Comparison of ENCODE assay signal across 8 cellular contexts in genomic region chr1:149927535-149928387, GRCh38. TPM values are rescaled to one million over a fixed set of nuclear protein-coding genes. Genes with fewer than 3 reads are reported as not detected.
DNase-seq lines count a peak whose midpoint lies in the region; ATAC-seq and TF ChIP-seq lines count a peak whose summit lies in the region.

Gene SF3B4, minus strand, starts transcription at chr1:149927803. Its CDS starts 44 bp downstream, at chr1:149927759.

- peak within 1 kb of the TSS; percentile 70 to 92 for H3K9ac ChIP-seq in colonic mucosa (ENCODE audit: low read depth in 2 of 2, low read length in 2 of 2)

- H3K9me3 Mint-ChIP-seq in activated CD4-positive, alpha-beta T cell treated with anti-CD3 and anti-CD28 coated beads, Interleukin-2, amount 10 ng/mL, durations not matched to agents 24 days and 14 days = peaks cover 6% of the 10 kb centered on the region

- H3K9me3 ChIP-seq in colonic mucosa = no peaks in the 10 kb centered on the region

- DNase-seq in C1 segment of cervical spinal cord (lab: John Stamatoyannopoulos, UW) (peak; percentile 37 to 95 (median 92)), NCI-H526 treated with DMSO at 0.1 percent for 48 hours (lab: John Stamatoyannopoulos, UW) (peak; percentile 99), colonic mucosa (peak; percentile 97), left colon (peak; percentile 95 to 98)
- peak; percentile 99 for DNase-seq in activated CD4-positive, alpha-beta T cell treated with anti-CD3 and anti-CD28 coated beads, Interleukin-2, amount 10 ng/mL, durations not matched to agents 24 days and 14 days
- DNase-seq in stimulated activated CD4-positive, alpha-beta T cell treated with anti-CD3 and anti-CD28 coated beads, Interleukin-1b, Interleukin-23, amount 100 ng/mL, for 4 hours (ENCODE audit: low read depth in 2 of 2) = peak; percentile 91 to 93

- H3K4me1 ChIP-seq in colonic mucosa = peaks cover 4% of the 10 kb centered on the region

- H3K27ac Mint-ChIP-seq in activated CD4-positive, alpha-beta T cell treated with anti-CD3 and anti-CD28 coated beads, Interleukin-2, amount 10 ng/mL, durations not matched to agents 24 days and 14 days = peak within 1 kb of the TSS; percentile 94

- H3K36me3 Mint-ChIP-seq in activated CD4-positive, alpha-beta T cell treated with anti-CD3 and anti-CD28 coated beads, Interleukin-2, amount 10 ng/mL, durations not matched to agents 24 days and 14 days (ENCODE audit: low read depth) = peaks cover 51% of the 10 kb centered on the region

- peak; percentile 96 for ATAC-seq in GM19351 (IDR thresholded peaks at IDR 0.05; ENCODE audit: unreplicated experiment)
- ATAC-seq in HG03520 (IDR thresholded peaks at IDR 0.05; ENCODE audit: unreplicated experiment) = peak; percentile 84
- peak; percentile 84 for ATAC-seq in left colon

- H3K4me3 ChIP-seq in colonic mucosa = peak within 1 kb of the TSS; percentile 96

- peak within 1 kb of the TSS; percentile 97 for H3K4me3 Mint-ChIP-seq in activated CD4-positive, alpha-beta T cell treated with anti-CD3 and anti-CD28 coated beads, Interleukin-2, amount 10 ng/mL, durations not matched to agents 24 days and 14 days

- no peaks in the 10 kb centered on the region for H3K27me3 ChIP-seq in colonic mucosa

- no peak for TF ChIP-seq CTCF in colonic mucosa (IDR thresholded peaks at IDR 0.05)

- H3K36me3 ChIP-seq in colonic mucosa = peaks cover 22% of the 10 kb centered on the region

- peak within 1 kb of the TSS; percentile 98 for H3K27ac ChIP-seq in colonic mucosa

- no peaks in the 10 kb centered on the region for H3K27me3 Mint-ChIP-seq in activated CD4-positive, alpha-beta T cell treated with anti-CD3 and anti-CD28 coated beads, Interleukin-2, amount 10 ng/mL, durations not matched to agents 24 days and 14 days

- intact Hi-C loops in activated CD4-positive, alpha-beta T cell treated with anti-CD3 and anti-CD28 coated beads, Interleukin-2, amount 10 ng/mL, durations not matched to agents 24 days and 14 days (cut with micrococcal nuclease) = loop anchor here (1.0 kb wide), 3 partner anchors 12 to 39 kb away; partner anchors contain the start of gene BOLA1
- intact Hi-C loops in colonic mucosa (cut with DNase I) = loop anchor here (2.0 kb wide), 1 partner anchor 37 kb away; no protein-coding TSS in a partner anchor
- intact Hi-C loops in left colon (cut with DNase I, micrococcal nuclease) = no loop called here

- peaks cover 62% of the 10 kb centered on the region for H3K4me1 Mint-ChIP-seq in activated CD4-positive, alpha-beta T cell treated with anti-CD3 and anti-CD28 coated beads, Interleukin-2, amount 10 ng/mL, durations not matched to agents 24 days and 14 days

RNA-seq across cellular contexts. Expression of gene SF3B4, which starts in this region (rescaled TPM):
- 124 and 131 TPM in 2 replicates for total RNA-seq in activated CD4-positive, alpha-beta T cell treated with anti-CD3 and anti-CD28 coated beads, Interleukin-2, amount 10 ng/mL, durations not matched to agents 24 days and 14 days
- 10 to 100 TPM; 42.2 to 66.1 TPM for total RNA-seq in colonic mucosa
- 10 to 100 TPM; 51.4 to 58.0 TPM for total RNA-seq in left colon

Comparison
In these comparisons a context has a peak if more than half of its experiments do, and no peak if none do; other contexts are left out.
1. Peak in every context shown above with its lines: DNase-seq, ATAC-seq, H3K4me3 ChIP-seq and H3K27ac ChIP-seq.
2. intact Hi-C loops: an anchor here in activated CD4-positive, alpha-beta T cell treated with anti-CD3 and anti-CD28 coated beads, Interleukin-2, amount 10 ng/mL, durations not matched to agents 24 days and 14 days (1.0 kb wide) and colonic mucosa (2.0 kb wide); none called in left colon.